18 cellular contexts compared by ENCODE assay signal in genomic region chr7:113548137-113548536, GRCh38.
A peak's percentile ranks its signal among the peaks of the same experiment; 100 is the strongest.
DNase-seq lines count a peak whose midpoint lies in the region; ATAC-seq and TF ChIP-seq lines count a peak whose summit lies in the region.
"Had no signal": no experiment of that assay in that cellular context is flagged by ENCODE, and none has a peak within 500 bp of the region (broad histone marks: within the 10 kb centered on the region; RNA-seq: fewer than 3 reads in every experiment).

No MANE protein-coding gene starts in this region.

- no peak overlapping the region for H3K4me3 ChIP-seq in epithelial cell of proximal tubule (ENCODE audit: low read depth, low read length)
- H3K4me3 ChIP-seq: skin epidermis, uterus had no signal

- H3K4me3 Mint-ChIP-seq in endothelial cell (ENCODE audit: unreplicated experiment): no peak overlapping the region
- H3K4me3 Mint-ChIP-seq: activated B cell treated with CpG ODN at 0.5 μM for 24 hours; CD8-positive, alpha-beta memory T cell; nephron progenitor cell had no signal

- no peaks in the 10 kb centered on the region for H3K36me3 Mint-ChIP-seq in endothelial cell (ENCODE audit: low read depth, unreplicated experiment)
- H3K36me3 Mint-ChIP-seq: activated naive CD4-positive, alpha-beta T cell treated with anti-CD3 and anti-CD28 coated beads, Interleukin-2, amount 50 U/mL, for 72 hours; CD8-positive, alpha-beta memory T cell had no signal

- no peak overlapping the region for H3K27ac Mint-ChIP-seq in endothelial cell (ENCODE audit: unreplicated experiment)
- H3K27ac Mint-ChIP-seq: activated B cell treated with CpG ODN at 0.5 μM for 24 hours; activated naive CD4-positive, alpha-beta T cell treated with anti-CD3 and anti-CD28 coated beads, Interleukin-2, amount 50 U/mL, for 72 hours; CD8-positive, alpha-beta memory T cell; nephron progenitor cell had no signal

- peak; percentile 80 for ATAC-seq in GM18870 (IDR thresholded peaks at IDR 0.05; ENCODE audit: unreplicated experiment)
- peak; percentile 55 for ATAC-seq in GM21529 (IDR thresholded peaks at IDR 0.05; ENCODE audit: unreplicated experiment)
- peak; percentile 56 for ATAC-seq in HG03280 (IDR thresholded peaks at IDR 0.05; ENCODE audit: unreplicated experiment)
- ATAC-seq: activated naive CD4-positive, alpha-beta T cell treated with anti-CD3 and anti-CD28 coated beads, Interleukin-2, amount 50 U/mL, for 72 hours had no signal

- H3K9me3 Mint-ChIP-seq in endothelial cell (ENCODE audit: unreplicated experiment): no peaks in the 10 kb centered on the region
- H3K9me3 Mint-ChIP-seq: activated B cell treated with CpG ODN at 0.5 μM for 24 hours, nephron progenitor cell had no signal

- TF ChIP-seq CTCF in epithelial cell of proximal tubule (conservative IDR thresholded peaks at IDR 0.05; ENCODE audit: low read depth, low read length) (no peak), endothelial cell (IDR thresholded peaks at IDR 0.05; ENCODE audit: unreplicated experiment) (no peak)

- no peaks in the 10 kb centered on the region for H3K27me3 Mint-ChIP-seq in endothelial cell (ENCODE audit: unreplicated experiment)
- H3K27me3 Mint-ChIP-seq: activated B cell treated with CpG ODN at 0.5 μM for 24 hours had no signal

- H3K4me1 Mint-ChIP-seq in endothelial cell (ENCODE audit: unreplicated experiment): no peaks in the 10 kb centered on the region
- H3K4me1 Mint-ChIP-seq: activated B cell treated with CpG ODN at 0.5 μM for 24 hours; CD8-positive, alpha-beta memory T cell; nephron progenitor cell had no signal

- DNase-seq in epithelial cell of proximal tubule (ENCODE audit: low read depth): peak; percentile 50
- DNase-seq in DMS 273 (lab: John Stamatoyannopoulos, UW; ENCODE audit: unreplicated experiment): no peak
- DNase-seq in SK-N-DZ (ENCODE audit: low spot score): no peak
- DNase-seq in endothelial cell (ENCODE audit: low spot score): no peak
- DNase-seq in DMS79 treated with DMSO at 0.1 percent for 48 hours (lab: John Stamatoyannopoulos, UW): no peak
- DNase-seq: activated B cell treated with CpG ODN at 0.5 μM for 24 hours; activated T-cell treated with anti-CD3 and anti-CD28 coated beads, Interleukin-2, amount 50 U/mL, for 48 hours; CD8-positive, alpha-beta memory T cell; mesenchymal stem cell; NCI-H82; nephron progenitor cell; stimulated activated CD8-positive, alpha-beta memory T cell treated with anti-CD3 and anti-CD28 coated beads, Interleukin-4, amount 100 ng/mL, for 48 hours; uterus had no signal
